ENCODE assay signal across 11 cellular contexts in the genomic region with DNA sequence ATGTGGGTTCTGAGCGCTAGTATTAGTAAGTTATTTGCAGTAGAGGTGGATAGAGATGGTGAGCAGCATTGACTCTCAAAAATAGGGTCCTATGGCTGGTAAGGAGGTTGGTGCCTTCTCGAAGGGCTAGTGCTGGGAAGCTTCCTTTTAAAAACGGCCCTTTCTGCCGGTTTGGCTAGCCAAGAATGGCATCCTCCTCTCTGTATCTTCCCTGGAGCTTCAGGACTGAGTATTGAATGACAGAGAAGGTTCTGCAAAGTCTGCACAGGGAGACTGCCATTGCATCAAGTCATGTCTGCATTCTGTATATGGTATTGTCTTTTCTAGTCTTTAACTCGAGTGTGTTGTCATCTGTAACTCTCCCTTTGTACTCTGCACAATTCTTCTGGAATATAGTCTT. TPM values are rescaled to one million over a fixed set of nuclear protein-coding genes. Genes with fewer than 3 reads are reported as not detected.
DNase-seq lines count a peak whose midpoint lies in the region; ATAC-seq, FAIRE-seq and TF ChIP-seq lines count a peak whose summit lies in the region.
"Had no signal": no experiment of that assay in that cellular context is flagged by ENCODE, and none has a peak within 500 bp of the region (broad histone marks: within the 10 kb centered on the region; RNA-seq: fewer than 3 reads in every experiment).

No MANE protein-coding gene starts in this region.

- no peak for DNase-seq in CD8-positive, alpha-beta T cell
- no peak for DNase-seq in endothelial cell of umbilical vein (ENCODE audit: low read depth, low spot score)
- DNase-seq in psoas muscle = no peak
- no peak for DNase-seq in hepatic stellate cell (ENCODE audit: low spot score)
- DNase-seq in A172 (ENCODE audit: low spot score) = no peak
- DNase-seq in hypothalamus (lab: John Stamatoyannopoulos, UW) = no peak
- DNase-seq: NK-92 treated with Interleukin-12 subunit alpha and Interleukin-12 subunit beta, amount 100 ng/mL, for 24 hours; upper lobe of left lung had no signal

- H4K20me1 ChIP-seq in Loucy (ENCODE audit: insufficient read depth, low read length, poor library complexity, severe bottlenecking) = peaks cover 9% of the 10 kb centered on the region
- H4K20me1 ChIP-seq in endothelial cell of umbilical vein (replicated peaks; ENCODE audit: control insufficient read depth, extremely low read depth, insufficient read depth, low read length) = no peaks in the 10 kb centered on the region

- ATAC-seq in CD8-positive, alpha-beta T cell = no peak
- ATAC-seq in psoas muscle (no peak), SK-N-SH treated with all-trans-retinoic acid at 6 μM for 48 hours (no peak)
- ATAC-seq: K562 had no signal

- peaks cover 5% of the 10 kb centered on the region; the same call in 1 of the 2 replicates for H3F3A ChIP-seq in Loucy (ENCODE audit: low read depth)

- H3K4me1 ChIP-seq in CD8-positive, alpha-beta T cell (ENCODE audit: insufficient read depth, low read length) = peaks cover 36% of the 10 kb centered on the region
- H3K4me1 ChIP-seq in Loucy (ENCODE audit: insufficient read depth, low read length, poor library complexity, severe bottlenecking) (peaks cover 64% of the 10 kb centered on the region), endothelial cell of umbilical vein (ENCODE audit: control insufficient read depth, extremely low read depth, insufficient read depth, low read length) (peaks cover 6% of the 10 kb centered on the region), psoas muscle (peaks cover 66% of the 10 kb centered on the region)

- H3K27me3 Mint-ChIP-seq in CD8-positive, alpha-beta T cell (ENCODE audit: low read depth) = peaks cover 6% of the 10 kb centered on the region

- H3K27ac ChIP-seq in CD8-positive, alpha-beta T cell (ENCODE audit: low read depth, low read length) = no peak overlapping the region
- H3K27ac ChIP-seq in endothelial cell of umbilical vein (ENCODE audit: insufficient read depth, low read depth, low read length) = no peak overlapping the region
- H3K27ac ChIP-seq in psoas muscle = peak overlapping the region; percentile 83

- H3K4me3 ChIP-seq in CD8-positive, alpha-beta T cell (ENCODE audit: low read depth, low read length) = peak overlapping the region; percentile 72
- H3K4me3 ChIP-seq in Loucy (ENCODE audit: low read length, poor library complexity, severe bottlenecking) (peak overlapping the region; percentile 86), endothelial cell of umbilical vein (replicated peaks in 1 of 3; ENCODE audit: insufficient read depth in 1 of 3, low read depth in 1 of 3, low read length in 3 of 3) (no peak overlapping the region), psoas muscle (peak overlapping the region; percentile 92)
- H3K4me3 ChIP-seq: K562 had no signal

- FAIRE-seq in endothelial cell of umbilical vein (lab: Jason Lieb, UNC) = peak; percentile 59
- FAIRE-seq: K562 had no signal

- H2AFZ ChIP-seq in Loucy (ENCODE audit: low read length) (no peak overlapping the region), endothelial cell of umbilical vein (ENCODE audit: low read depth, low read length) (no peak overlapping the region)

- H3K9me1 ChIP-seq in endothelial cell of umbilical vein (replicated peaks; ENCODE audit: control insufficient read depth, extremely low read depth, insufficient read depth, low read length) = no peaks in the 10 kb centered on the region

- no peaks in the 10 kb centered on the region for H3K9me2 ChIP-seq in Loucy (replicated peaks; ENCODE audit: low read depth, low read length)

- TF ChIP-seq CTCF in CD8-positive, alpha-beta T cell (IDR thresholded peaks at IDR 0.05) = no peak
- TF ChIP-seq CTCF in Loucy (conservative IDR thresholded peaks at IDR 0.05; ENCODE audit: low read length) = no peak
- no peak for TF ChIP-seq CTCF in endothelial cell of umbilical vein (IDR thresholded peaks at IDR 0.05; ENCODE audit: extremely low read depth in 1 of 2, insufficient read depth in 1 of 2, low read depth in 1 of 2, low read length in 2 of 2)
- TF ChIP-seq CTCF in psoas muscle (IDR thresholded peaks at IDR 0.05) = no peak

- H3K4me1 Mint-ChIP-seq in CD8-positive, alpha-beta T cell (ENCODE audit: low read depth) = peaks cover 44% of the 10 kb centered on the region

- POLR2A ChIA-PET in CD8-positive, alpha-beta T cell (lab: Charles Lee) = interaction anchor here (0.7 to 1.6 kb wide), 4 partner anchors 94 to 507 kb away, joined by 3 to 5 read pairs (median 4); a partner anchor contains a TSS
- POLR2A ChIA-PET in endothelial cell of umbilical vein (lab: Charles Lee) = no interaction called here

- CTCF ChIA-PET in CD8-positive, alpha-beta T cell (lab: Charles Lee) = interaction anchor here (0.7 to 1.2 kb wide), 3 partner anchors 9 to 169 kb away, joined by 3 to 4 read pairs (median 3); no protein-coding TSS in a partner anchor
- CTCF ChIA-PET in endothelial cell of umbilical vein (lab: Charles Lee) = interaction anchor here (6.8 kb wide), 1 partner anchor 310 kb away, joined by 195 read pairs; no protein-coding TSS in a partner anchor

- no peaks in the 10 kb centered on the region for H3K9me3 Mint-ChIP-seq in CD8-positive, alpha-beta T cell

- dilution Hi-C loops in endothelial cell of umbilical vein (cut with MboI; ENCODE audit: extremely low pct_ligation_motif_present, low sequenced_read_pairs) = no loop called here

- intact Hi-C loops in CD8-positive, alpha-beta T cell (cut with DNase I, micrococcal nuclease) = loop anchor here (1.0 to 5.0 kb wide), 6 partner anchors 48 to 393 kb away; no protein-coding TSS in a partner anchor
- intact Hi-C loops in endothelial cell of umbilical vein (cut with micrococcal nuclease) = loop anchor here (5.0 kb wide), 1 partner anchor 583 kb away; no protein-coding TSS in a partner anchor
- intact Hi-C loops in psoas muscle (cut with DNase I) = loop anchor here (5.0 to 10.0 kb wide), 4 partner anchors 235 to 583 kb away; no protein-coding TSS in a partner anchor

- no peaks in the 10 kb centered on the region for H3K9me3 ChIP-seq in CD8-positive, alpha-beta T cell (ENCODE audit: low read length)
- H3K9me3 ChIP-seq in Loucy (ENCODE audit: insufficient read depth, low read depth, low read length) (no peaks in the 10 kb centered on the region), endothelial cell of umbilical vein (replicated peaks; ENCODE audit: control insufficient read depth, insufficient read depth, low read length) (no peaks in the 10 kb centered on the region), psoas muscle (no peaks in the 10 kb centered on the region)
- H3K9me3 ChIP-seq: upper lobe of left lung had no signal

- no peaks in the 10 kb centered on the region for H3K36me3 ChIP-seq in CD8-positive, alpha-beta T cell (ENCODE audit: insufficient read depth, low read length)
- no peaks in the 10 kb centered on the region for H3K36me3 ChIP-seq in Loucy (ENCODE audit: insufficient read depth, low read length)
- no peaks in the 10 kb centered on the region for H3K36me3 ChIP-seq in endothelial cell of umbilical vein (ENCODE audit: control insufficient read depth in 2 of 2, extremely low read depth in 1 of 2, insufficient read depth in 2 of 2, low read length in 2 of 2)
- no peaks in the 10 kb centered on the region for H3K36me3 ChIP-seq in psoas muscle (ENCODE audit: insufficient read depth in 1 of 2, low read depth in 1 of 2)
- H3K36me3 ChIP-seq: upper lobe of left lung had no signal

- 29 to 46% (median 29%) methylated on average over 5 of the region's 5 CpGs for WGBS in psoas muscle, 3 donors

- H3K27ac Mint-ChIP-seq in CD8-positive, alpha-beta T cell = peak overlapping the region; percentile 91

- peak overlapping the region; percentile 83 for H3K4me3 Mint-ChIP-seq in CD8-positive, alpha-beta T cell

- H3K4me2 ChIP-seq in Loucy (ENCODE audit: low read depth, low read length, poor library complexity, severe bottlenecking) (peak overlapping the region; percentile 94), endothelial cell of umbilical vein (ENCODE audit: insufficient read depth, low read length) (no peak overlapping the region)

- H3K79me2 ChIP-seq in Loucy (ENCODE audit: insufficient read depth, low read length) (peaks cover 61% of the 10 kb centered on the region), endothelial cell of umbilical vein (ENCODE audit: control insufficient read depth, insufficient read depth, low read length) (no peaks in the 10 kb centered on the region)

- TF ChIP-seq POLR2A in endothelial cell of umbilical vein (IDR thresholded peaks at IDR 0.05; ENCODE audit: low read depth, low read length) = no peak

- peaks cover 5% of the 10 kb centered on the region for H3K36me3 Mint-ChIP-seq in CD8-positive, alpha-beta T cell

- H3K9ac ChIP-seq in Loucy (ENCODE audit: low read depth, low read length, poor library complexity, severe bottlenecking) (peak overlapping the region; percentile 81), endothelial cell of umbilical vein (replicated peaks; ENCODE audit: extremely low read depth, insufficient read depth, low read length) (no peak overlapping the region)

- no TSS peak for BruUV-seq in endothelial cell of umbilical vein (replicated peaks; lab: Mats Ljungman, UMichigan)

- H3K27me3 ChIP-seq in CD8-positive, alpha-beta T cell (ENCODE audit: insufficient read depth, low read length) = no peaks in the 10 kb centered on the region
- H3K27me3 ChIP-seq in Loucy (ENCODE audit: insufficient read depth, low read length, poor library complexity, severe bottlenecking) (no peaks in the 10 kb centered on the region), endothelial cell of umbilical vein (ENCODE audit: control insufficient read depth in 2 of 2, insufficient read depth in 2 of 2, low read length in 2 of 2) (peaks cover 53 to 75% of the 10 kb centered on the region in 2 experiments), psoas muscle (ENCODE audit: insufficient read depth in 3 of 3, low read length in 2 of 3) (no peaks in the 10 kb centered on the region)

TF ChIP-seq in endothelial cell of umbilical vein, 7 proteins besides CTCF, POLR2A, EP300 and RAD21 (continues in another document):
- no peak for TF ChIP-seq JUN (IDR thresholded peaks at IDR 0.05; ENCODE audit: borderline replicate concordance, insufficient read depth, insufficient read length, low read depth)

TF ChIP-seq in SK-N-SH treated with all-trans-retinoic acid at 6 μM for 48 hours, 23 proteins besides CTCF, POLR2A, EP300 and RAD21 (continues in another document):
- TF ChIP-seq PPARA (CRISPR knock-in tag; IDR thresholded peaks at IDR 0.05; ENCODE audit: borderline replicate concordance) (no peak), ESRRG (CRISPR knock-in tag; IDR thresholded peaks at IDR 0.05) (no peak)

RNA-seq across cellular contexts. Expression of a gene that starts 1.0 kb away (rescaled TPM):
- total RNA-seq in CD8-positive, alpha-beta T cell = 10 to 100 TPM; 31.0 to 35.1 TPM
- 6.5 and 7.2 TPM in 2 replicates for total RNA-seq in endothelial cell of umbilical vein
- polyA plus RNA-seq in endothelial cell of umbilical vein = 5.2 and 5.3 TPM in 2 replicates
- 2.6 and 3.1 TPM in 2 replicates for polyA plus RNA-seq in endothelial cell of umbilical vein (2011; cell fraction: cytosol; rRNA removed)
- 7.2 and 7.7 TPM in 2 replicates for polyA plus RNA-seq in endothelial cell of umbilical vein (2011; cell fraction: nucleus; rRNA removed)
- 1.2 and 2.7 TPM in 2 replicates for polyA plus RNA-seq in endothelial cell of umbilical vein (2012)
- 19.6 and 20.5 TPM in 2 replicates for polyA minus RNA-seq in endothelial cell of umbilical vein
- polyA minus RNA-seq in endothelial cell of umbilical vein (2011; cell fraction: cytosol; rRNA and poly(A)+ RNA removed) = not detected
- polyA minus RNA-seq in endothelial cell of umbilical vein (2011; cell fraction: nucleus; rRNA and poly(A)+ RNA removed) = 18.2 and 29.6 TPM in 2 replicates
- total RNA-seq in psoas muscle = 10 to 100 TPM in 1 of 4 donors, 1 to 10 TPM in 3; 3.8 to 13.9 (median 7.8) TPM
- polyA plus RNA-seq in psoas muscle = 1 to 10 TPM; 1.8 to 2.1 (median 2.0) TPM
- 5.7 and 8.9 TPM in 2 replicates for total RNA-seq in A172 (2014; rRNA removed; shearing (Covaris generic))
- total RNA-seq: K562 had no signal

Comparison
In these comparisons a context has a peak if more than half of its experiments do, and no peak if none do; other contexts are left out.
1. H3K4me3 ChIP-seq: peak in CD8-positive, alpha-beta T cell (single experiment), Loucy (single experiment) and psoas muscle (single experiment); none in endothelial cell of umbilical vein (0 of 3).